ENCODE assay signal across 8 cellular contexts in the genomic region with DNA sequence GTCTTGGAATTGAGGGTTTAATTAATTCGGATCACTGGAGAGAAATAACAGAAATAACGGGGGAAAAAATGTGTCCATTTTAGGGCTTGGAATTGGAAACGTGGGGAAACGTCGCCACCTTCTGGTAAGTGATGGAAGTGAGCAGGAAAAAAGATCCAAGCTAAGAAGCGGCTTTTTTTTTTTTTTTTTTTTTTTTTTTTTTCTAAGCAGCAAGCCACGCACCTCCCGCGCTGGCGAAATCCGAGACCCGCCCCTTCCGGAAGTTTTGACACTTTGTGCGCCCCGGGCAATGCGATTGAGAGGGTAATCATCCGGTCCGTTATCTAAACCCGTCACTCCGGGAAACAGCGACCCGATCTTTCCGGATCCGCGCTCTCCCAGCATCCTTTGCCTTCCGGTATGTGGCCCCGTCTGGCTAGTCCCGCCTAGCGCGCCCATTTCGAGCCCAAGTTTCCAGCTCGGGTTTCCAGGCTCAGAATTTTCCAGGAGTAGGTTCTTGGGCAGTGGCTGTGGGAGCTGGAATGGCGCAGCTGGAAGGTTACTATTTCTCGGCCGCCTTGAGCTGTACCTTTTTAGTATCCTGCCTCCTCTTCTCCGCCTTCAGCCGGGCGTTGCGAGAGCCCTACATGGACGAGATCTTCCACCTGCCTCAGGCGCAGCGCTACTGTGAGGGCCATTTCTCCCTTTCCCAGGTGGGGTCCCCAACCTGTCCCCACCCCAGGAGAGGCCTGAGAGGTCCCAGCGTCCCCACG. TPM values are rescaled to one million over a fixed set of nuclear protein-coding genes. Genes with fewer than 3 reads are reported as not detected.
DNase-seq lines count a peak whose midpoint lies in the region; ATAC-seq and TF ChIP-seq lines count a peak whose summit lies in the region.

A gene with protein sequence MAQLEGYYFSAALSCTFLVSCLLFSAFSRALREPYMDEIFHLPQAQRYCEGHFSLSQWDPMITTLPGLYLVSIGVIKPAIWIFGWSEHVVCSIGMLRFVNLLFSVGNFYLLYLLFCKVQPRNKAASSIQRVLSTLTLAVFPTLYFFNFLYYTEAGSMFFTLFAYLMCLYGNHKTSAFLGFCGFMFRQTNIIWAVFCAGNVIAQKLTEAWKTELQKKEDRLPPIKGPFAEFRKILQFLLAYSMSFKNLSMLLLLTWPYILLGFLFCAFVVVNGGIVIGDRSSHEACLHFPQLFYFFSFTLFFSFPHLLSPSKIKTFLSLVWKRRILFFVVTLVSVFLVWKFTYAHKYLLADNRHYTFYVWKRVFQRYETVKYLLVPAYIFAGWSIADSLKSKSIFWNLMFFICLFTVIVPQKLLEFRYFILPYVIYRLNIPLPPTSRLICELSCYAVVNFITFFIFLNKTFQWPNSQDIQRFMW (plus strand): TSS at position 418 of the 752 bp plus-strand sequence. CDS start 104 bp downstream, at position 522.

- peak within 1 kb of the TSS; percentile 100 for H2AFZ ChIP-seq in smooth muscle cell (ENCODE audit: low read depth)

- no peaks in the 10 kb centered on the region for H3K79me2 ChIP-seq in smooth muscle cell (ENCODE audit: low read depth)

- H4K20me1 ChIP-seq in smooth muscle cell (ENCODE audit: low read depth) = no peaks in the 10 kb centered on the region

- H3K4me2 ChIP-seq in smooth muscle cell = peak within 1 kb of the TSS; percentile 98

- H3F3A ChIP-seq in smooth muscle cell (ENCODE audit: low read depth) = no peaks in the 10 kb centered on the region

- H3K4me3 ChIP-seq in WI38 (ENCODE audit: low read depth, low read length) (peak within 1 kb of the TSS; percentile 86), cardiac fibroblast (replicated peaks in 1 of 2; ENCODE audit: low read depth in 2 of 2, low read length in 2 of 2) (peak within 1 kb of the TSS; percentile 75 to 79), smooth muscle cell (peak within 1 kb of the TSS; percentile 90)

- H3K9ac ChIP-seq in smooth muscle cell (ENCODE audit: low read depth) = peak within 1 kb of the TSS; percentile 86

- ATAC-seq in GM18907 (IDR thresholded peaks at IDR 0.05; ENCODE audit: unreplicated experiment) = peak; percentile 100
- peak; percentile 100 for ATAC-seq in HG03159 (IDR thresholded peaks at IDR 0.05; ENCODE audit: unreplicated experiment)

- peak within 1 kb of the TSS; percentile 57 for H3K27ac ChIP-seq in smooth muscle cell (ENCODE audit: low read depth)

- no peaks in the 10 kb centered on the region for H3K9me3 ChIP-seq in smooth muscle cell (replicated peaks; ENCODE audit: low read depth)

- TF ChIP-seq CTCF in WI38 (IDR thresholded peaks at IDR 0.05; ENCODE audit: low read depth, low read length) (peak; percentile 44; the same call in 1 of the 2 replicates), cardiac fibroblast (IDR thresholded peaks at IDR 0.05; ENCODE audit: low read depth, low read length) (peak; percentile 53), smooth muscle cell (IDR thresholded peaks at IDR 0.05; ENCODE audit: borderline replicate concordance, insufficient read depth, poor library complexity, severe bottlenecking) (peak; percentile 61)

- DNase-seq in AG08396 (ENCODE audit: low spot score) (peak; percentile 89), NCI-H2227 treated with DMSO at 0.1 percent for 48 hours (lab: John Stamatoyannopoulos, UW) (peak; percentile 93), cardiac fibroblast (ENCODE audit: low read depth in 2 of 2) (peak; percentile 98 to 99), iPS-NIHi7 (ENCODE audit: extremely low spot score) (peak; percentile 85), smooth muscle cell (lab: John Stamatoyannopoulos, UW; ENCODE audit: unreplicated experiment) (peak; percentile 71)

- H3K27me3 ChIP-seq in smooth muscle cell (ENCODE audit: low read depth) = no peaks in the 10 kb centered on the region

- H3K36me3 ChIP-seq in smooth muscle cell (ENCODE audit: low read depth) = no peaks in the 10 kb centered on the region

- under 1% methylated on average over 44 of the region's 44 CpGs for WGBS in smooth muscle cell (ENCODE audit: low lambda C conversion rate)

- peaks cover 6% of the 10 kb centered on the region for H3K4me1 ChIP-seq in smooth muscle cell (ENCODE audit: low read depth)

RNA-seq across cellular contexts. Expression of the gene that starts here (rescaled TPM):
- total RNA-seq in smooth muscle cell = 10.9 and 14.3 TPM in 2 replicates
- polyA plus RNA-seq in smooth muscle cell = 0.51 and 1.6 TPM in 2 replicates

Comparison
In these comparisons a context has a peak if more than half of its experiments do, and no peak if none do; other contexts are left out.
1. Peak in every context shown above with its lines: DNase-seq, ATAC-seq, H3K4me3 ChIP-seq and H3K27ac ChIP-seq.